In the genomic region with DNA sequence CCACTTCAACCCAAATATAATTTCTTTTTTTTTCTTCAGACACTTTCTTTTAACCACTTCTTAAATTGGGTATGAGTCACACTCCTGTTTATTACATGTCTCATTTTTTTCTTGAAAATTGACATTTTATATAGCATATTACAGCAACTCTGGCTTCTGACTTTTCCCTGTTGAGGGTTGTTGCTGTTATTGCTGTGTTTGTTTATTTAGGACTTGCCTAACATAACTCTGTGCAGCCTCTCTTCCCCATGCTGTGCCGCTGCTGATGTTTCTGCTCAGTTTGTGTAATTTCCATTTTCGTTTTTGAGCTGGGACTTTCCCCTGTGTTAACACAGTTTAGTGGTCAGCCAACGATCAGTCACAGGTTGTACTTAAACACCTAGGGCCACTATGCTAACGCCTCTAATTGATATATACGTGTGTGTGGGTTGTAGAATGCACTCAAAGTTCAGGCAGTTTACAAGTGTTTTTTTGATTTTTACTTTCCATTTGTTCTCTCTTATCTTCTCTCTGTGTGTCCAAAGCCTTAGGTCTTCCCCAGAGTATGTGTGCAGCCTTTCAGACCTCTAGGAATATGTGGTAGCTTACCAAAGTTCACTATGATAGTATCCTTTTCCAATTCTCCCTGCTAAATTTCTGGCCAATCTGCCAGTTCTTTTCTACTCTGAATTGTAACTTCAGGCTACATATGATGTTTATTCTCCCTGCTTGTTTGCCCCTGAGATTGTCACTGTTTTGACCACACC, we compare ENCODE assay signal across 9 cellular contexts.
DNase-seq lines count a peak whose midpoint lies in the region; ATAC-seq and TF ChIP-seq lines count a peak whose summit lies in the region.
"Had no signal": no experiment of that assay in that cellular context is flagged by ENCODE, and none has a peak within 500 bp of the region (broad histone marks: within the 10 kb centered on the region; RNA-seq: fewer than 3 reads in every experiment).

No MANE protein-coding gene starts in this region.

- no peak overlapping the region for H2AK5ac ChIP-seq in mesendoderm (ENCODE audit: low read length)

- H2BK120ac ChIP-seq in mesendoderm (ENCODE audit: low read depth, low read length), result no peak overlapping the region

- H3K56ac ChIP-seq in mesendoderm (ENCODE audit: low read length), result no peak overlapping the region

- no peak overlapping the region for H3K18ac ChIP-seq in mesendoderm (ENCODE audit: low read length)

- WGBS in mesendoderm (ENCODE audit: extremely low coverage, insufficient coverage, low lambda C conversion rate), result no CpG with 5 or more reads among the region's 5 CpGs

- H3K9ac ChIP-seq in mesendoderm (ENCODE audit: low read length), result no peak overlapping the region

- no peak overlapping the region for H3K4me2 ChIP-seq in mesendoderm (ENCODE audit: low read length)

- H2BK5ac ChIP-seq in mesendoderm (ENCODE audit: low read length), result no peak overlapping the region

- intact Hi-C loops in left ventricle myocardium inferior (cut with micrococcal nuclease), result no loop called here

- no peak overlapping the region for H4K5ac ChIP-seq in mesendoderm (ENCODE audit: low read length)

- no peaks in the 10 kb centered on the region for H3K79me1 ChIP-seq in mesendoderm (ENCODE audit: low read length)

- no peak overlapping the region for H2BK15ac ChIP-seq in mesendoderm (replicated peaks; ENCODE audit: low read depth)

- DNase-seq in GM06990 (ENCODE audit: extremely low read depth, insufficient read length) (peak; percentile 37), GM20000 (ENCODE audit: low spot score) (peak; percentile 77), glomerular visceral epithelial cell (ENCODE audit: extremely low spot score) (peak; percentile 42), mesendoderm (no peak), left ventricle myocardium inferior (no peak), T1000 (lab: John Stamatoyannopoulos, UW) (no peak), D341Med (ENCODE audit: low spot score) (no peak)

- H3K27me3 ChIP-seq in GM06990 (replicated peaks; ENCODE audit: control insufficient read depth, insufficient read depth, low read length) (no peaks in the 10 kb centered on the region), mesendoderm (ENCODE audit: insufficient read depth, low read length, poor library complexity) (no peaks in the 10 kb centered on the region), left ventricle myocardium inferior (ENCODE audit: low read depth) (no peaks in the 10 kb centered on the region)

- no peak overlapping the region for H4K8ac ChIP-seq in mesendoderm (ENCODE audit: low read depth, low read length)

- peak; percentile 100 for ATAC-seq in HG03460 (IDR thresholded peaks at IDR 0.05; ENCODE audit: unreplicated experiment)

- H3K27ac ChIP-seq in mesendoderm (ENCODE audit: low read depth, low read length), result no peak overlapping the region
- no peak overlapping the region for H3K27ac ChIP-seq in left ventricle myocardium inferior (replicated peaks)
- H3K27ac ChIP-seq: epithelial cell of prostate had no signal

- H3K4me3 ChIP-seq in GM06990 (replicated peaks; ENCODE audit: low read depth, low read length) (peak overlapping the region; percentile 26), mesendoderm (ENCODE audit: low read length) (no peak overlapping the region), left ventricle myocardium inferior (no peak overlapping the region)

- no peak overlapping the region for H3K4ac ChIP-seq in mesendoderm (ENCODE audit: low read depth, low read length)

- no peaks in the 10 kb centered on the region for H3K79me2 ChIP-seq in mesendoderm (ENCODE audit: control insufficient read depth, insufficient read depth, low read length)

- no peak for TF ChIP-seq CTCF in GM06990 (IDR thresholded peaks at IDR 0.05; ENCODE audit: insufficient read depth, low read length, poor library complexity, severe bottlenecking)
- no peak for TF ChIP-seq CTCF in GM20000 (IDR thresholded peaks at IDR 0.05; ENCODE audit: extremely low read depth, missing control alignments)
- TF ChIP-seq CTCF in left ventricle myocardium inferior (IDR thresholded peaks at IDR 0.05; ENCODE audit: borderline replicate concordance), result no peak

- H3K36me3 ChIP-seq in GM06990 (ENCODE audit: control insufficient read depth, insufficient read depth, low read length) (no peaks in the 10 kb centered on the region), mesendoderm (ENCODE audit: control insufficient read depth, insufficient read depth, low read length) (no peaks in the 10 kb centered on the region), left ventricle myocardium inferior (peaks cover 2% of the 10 kb centered on the region)

- H3K4me1 ChIP-seq in mesendoderm (ENCODE audit: control insufficient read depth, low read depth, low read length) (no peaks in the 10 kb centered on the region), left ventricle myocardium inferior (no peaks in the 10 kb centered on the region)

- peaks cover 9% of the 10 kb centered on the region for H3K9me3 ChIP-seq in left ventricle myocardium inferior (replicated peaks)

- no peak overlapping the region for H3K23ac ChIP-seq in mesendoderm (ENCODE audit: low read length)

Comparison
In these comparisons a context has a peak if more than half of its experiments do, and no peak if none do; other contexts are left out.
1. DNase-seq: peak in GM06990 (single experiment), GM20000 (single experiment) and glomerular visceral epithelial cell (single experiment); none in mesendoderm (single experiment), left ventricle myocardium inferior (single experiment), T1000 (single experiment) and D341Med (single experiment).